8 cellular contexts compared by ENCODE assay signal in the genomic region with DNA sequence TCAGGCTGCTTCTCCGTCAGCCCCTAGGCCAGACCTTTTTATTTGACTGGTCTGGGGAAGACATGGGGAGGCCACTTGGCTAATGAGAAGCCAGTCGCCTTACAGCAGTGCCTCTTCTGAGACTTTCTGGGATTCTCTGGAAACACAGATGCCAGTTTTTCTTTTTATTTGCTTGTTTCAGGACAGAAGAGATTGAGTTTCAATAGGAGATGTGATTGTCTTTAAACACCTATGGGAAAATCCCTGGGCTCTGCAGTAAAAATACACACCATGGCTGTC. TPM values are rescaled to one million over a fixed set of nuclear protein-coding genes. Genes with fewer than 3 reads are reported as not detected.
DNase-seq lines count a peak whose midpoint lies in the region; ATAC-seq and TF ChIP-seq lines count a peak whose summit lies in the region.

No MANE protein-coding gene starts in this region.

- peak overlapping the region; percentile 60 to 99 (median 90) for H3K27ac ChIP-seq in heart right ventricle
- H3K27ac ChIP-seq in mammary epithelial cell (ENCODE audit: insufficient read depth, low read depth, low read length) = no peak overlapping the region
- peak overlapping the region; percentile 98 for H3K27ac ChIP-seq in naive thymus-derived CD4-positive, alpha-beta T cell (ENCODE audit: low read depth, low read length)
- H3K27ac ChIP-seq in urinary bladder (ENCODE audit: low read depth) = peak overlapping the region; percentile 94

- H2AFZ ChIP-seq in mammary epithelial cell (ENCODE audit: low read depth, low read length) = peak overlapping the region; percentile 12

- BruUV-seq in mammary epithelial cell (replicated peaks; lab: Mats Ljungman, UMichigan) = TSS peak; percentile 33

- H3K27me3 Mint-ChIP-seq in naive thymus-derived CD4-positive, alpha-beta T cell = peaks cover 0 to 3% (median 0%) of the 10 kb centered on the region in 5 donors

- 69 to 72% methylated on average over 2 of the region's 2 CpGs for WGBS in heart right ventricle, 2 donors
- WGBS in mammary epithelial cell (ENCODE audit: low coverage, missing lambda C conversion rate) = 49% methylated on average over 2 of the region's 2 CpGs
- WGBS in urinary bladder = 55% methylated on average over 2 of the region's 2 CpGs

- H3K9ac ChIP-seq in mammary epithelial cell (ENCODE audit: insufficient read depth, low read length) = no peak overlapping the region

- H3K4me3 ChIP-seq in heart right ventricle = peak overlapping the region in 7 of 10 donors; percentile 29 to 50 (median 39)
- no peak overlapping the region for H3K4me3 ChIP-seq in mammary epithelial cell (replicated peaks in 1 of 3; ENCODE audit: insufficient read depth in 1 of 3, low read depth in 2 of 3, low read length in 3 of 3)
- H3K4me3 ChIP-seq in naive thymus-derived CD4-positive, alpha-beta T cell (ENCODE audit: low read length) = peak overlapping the region; percentile 57
- no peak overlapping the region for H3K4me3 ChIP-seq in urinary bladder (ENCODE audit: low read depth, low read length)

- dilution Hi-C loops in mammary epithelial cell (cut with HindIII; ENCODE audit: low sequenced_read_pairs) = no loop called here

- POLR2A ChIA-PET in naive thymus-derived CD4-positive, alpha-beta T cell (lab: Charles Lee) = interaction anchor here (0.9 to 31.3 kb wide), 7 partner anchors 15 to 1226 kb away, joined by 4 to 1812 read pairs (median 8); a partner anchor contains a TSS

- H3K27ac Mint-ChIP-seq in naive thymus-derived CD4-positive, alpha-beta T cell = peak overlapping the region; percentile 97 to 100 (median 99)

- H3K9me3 ChIP-seq in heart right ventricle (no peaks in the 10 kb centered on the region), mammary epithelial cell (replicated peaks; ENCODE audit: insufficient read depth, low read length) (no peaks in the 10 kb centered on the region)
- H3K9me3 ChIP-seq in naive thymus-derived CD4-positive, alpha-beta T cell (ENCODE audit: control insufficient read depth in 2 of 3, low read length in 3 of 3) = no peaks in the 10 kb centered on the region

- peaks cover 22 to 66% (median 57%) of the 10 kb centered on the region in 9 donors for H3K4me1 ChIP-seq in heart right ventricle
- peaks cover 30% of the 10 kb centered on the region for H3K4me1 ChIP-seq in mammary epithelial cell (ENCODE audit: insufficient read depth, low read length)
- peaks cover 54 to 58% of the 10 kb centered on the region in 2 donors for H3K4me1 ChIP-seq in naive thymus-derived CD4-positive, alpha-beta T cell (ENCODE audit: control insufficient read depth in 2 of 2, insufficient read depth in 2 of 2, low read length in 2 of 2)
- no peaks in the 10 kb centered on the region for H3K4me1 ChIP-seq in urinary bladder (ENCODE audit: insufficient read depth)

- H3K4me3 Mint-ChIP-seq in naive thymus-derived CD4-positive, alpha-beta T cell = peak overlapping the region; percentile 75 to 89 (median 86)

- H3K79me2 ChIP-seq in mammary epithelial cell (ENCODE audit: insufficient read depth, low read length) = no peaks in the 10 kb centered on the region

- peaks cover 0 to 2% (median 0%) of the 10 kb centered on the region in 11 donors for H3K9me3 Mint-ChIP-seq in naive thymus-derived CD4-positive, alpha-beta T cell

- DNase-seq in heart right ventricle = no peak
- no peak for DNase-seq in cardiac septum (ENCODE audit: low spot score)
- no peak for DNase-seq in mammary epithelial cell
- DNase-seq in naive thymus-derived CD4-positive, alpha-beta T cell = no peak
- no peak for DNase-seq in activated CD4-positive, alpha-beta T cell treated with anti-CD3 and anti-CD28 coated beads, Interleukin-2, amount 50 U/mL, for 48 hours
- DNase-seq in SW480 (ENCODE audit: low spot score) = no peak
- no peak for DNase-seq in stimulated activated CD4-positive, alpha-beta T cell treated with anti-CD3 and anti-CD28 coated beads, Interleukin-12 subunit alpha, Interleukin-12 subunit beta, amount 100 ng/mL, for 4 hours

- H3K27me3 ChIP-seq in heart right ventricle (no peaks in the 10 kb centered on the region), mammary epithelial cell (ENCODE audit: insufficient read depth, low read length) (no peaks in the 10 kb centered on the region)
- H3K27me3 ChIP-seq in naive thymus-derived CD4-positive, alpha-beta T cell (ENCODE audit: control insufficient read depth in 2 of 2, insufficient read depth in 2 of 2, low read length in 2 of 2) = no peaks in the 10 kb centered on the region

- in situ Hi-C loops in mammary epithelial cell (cut with MboI; ENCODE audit: low sequenced_read_pairs in 2 of 2) = no loop called here

- H3K4me1 Mint-ChIP-seq in naive thymus-derived CD4-positive, alpha-beta T cell = peaks cover 44 to 86% (median 80%) of the 10 kb centered on the region in 7 donors

- CTCF ChIA-PET in mammary epithelial cell (lab: Charles Lee; ENCODE audit: low non-redundant PET) = no interaction called here
- CTCF ChIA-PET in naive thymus-derived CD4-positive, alpha-beta T cell (lab: Charles Lee) = interaction anchor here (0.6 to 8.9 kb wide), 11 partner anchors 13 to 188 kb away, joined by 3 to 122 read pairs (median 11); a partner anchor contains a TSS

- intact Hi-C loops in heart right ventricle (cut with DNase I) (no loop called here), cardiac septum (cut with DNase I) (loop anchor here (1.0 to 2.0 kb wide), 2 partner anchors 12 to 17 kb away; no protein-coding TSS in a partner anchor), mammary epithelial cell (cut with micrococcal nuclease) (no loop called here)
- intact Hi-C loops in naive thymus-derived CD4-positive, alpha-beta T cell (cut with micrococcal nuclease) = loop anchor here (1.0 to 10.0 kb wide), 11 partner anchors 15 to 1995 kb away; a partner anchor contains a TSS

- H3K36me3 Mint-ChIP-seq in naive thymus-derived CD4-positive, alpha-beta T cell = peaks cover 0 to 5% (median 0%) of the 10 kb centered on the region in 5 donors

- no peaks in the 10 kb centered on the region for H4K20me1 ChIP-seq in mammary epithelial cell (ENCODE audit: insufficient read depth, low read length)

- peak in 1 of 8 donors; percentile 2 for ATAC-seq in heart right ventricle
- ATAC-seq in naive thymus-derived CD4-positive, alpha-beta T cell = no peak

- H3K36me3 ChIP-seq in heart right ventricle = no peaks in the 10 kb centered on the region
- no peaks in the 10 kb centered on the region for H3K36me3 ChIP-seq in mammary epithelial cell (ENCODE audit: insufficient read depth, low read length)
- no peaks in the 10 kb centered on the region for H3K36me3 ChIP-seq in naive thymus-derived CD4-positive, alpha-beta T cell (ENCODE audit: control insufficient read depth in 2 of 3, insufficient read depth in 3 of 3, low read length in 3 of 3)
- H3K36me3 ChIP-seq in urinary bladder (ENCODE audit: insufficient read depth) = no peaks in the 10 kb centered on the region

- no peak overlapping the region for H3K4me2 ChIP-seq in mammary epithelial cell (ENCODE audit: insufficient read depth, low read depth, low read length)

- TF ChIP-seq CTCF in heart right ventricle (IDR thresholded peaks at IDR 0.05) (no peak), mammary epithelial cell (conservative IDR thresholded peaks at IDR 0.05 in 1 of 2, IDR thresholded peaks at IDR 0.05 in 1 of 2; ENCODE audit: extremely low read depth in 1 of 2, insufficient read depth in 1 of 2, low read depth in 1 of 2, low read length in 2 of 2) (no peak)

RNA-seq across cellular contexts. Expression of a gene that starts 15.4 kb away (rescaled TPM):
- 100 to 1,000 TPM in 3 of 10 donors, 10 to 100 TPM in 7; 26.4 to 349 (median 58.9) TPM for total RNA-seq in heart right ventricle
- 10 to 100 TPM; 28.3 to 49.6 TPM for polyA plus RNA-seq in heart right ventricle
- 54.2 TPM for total RNA-seq in cardiac septum
- 100 to 1,000 TPM in 1 of 2 donors, 10 to 100 TPM in 1; 74.8 to 107 TPM for total RNA-seq in mammary epithelial cell
- 47.2 TPM for polyA plus RNA-seq in mammary epithelial cell
- 57.2 TPM for polyA minus RNA-seq in mammary epithelial cell
- total RNA-seq in naive thymus-derived CD4-positive, alpha-beta T cell = 100 to 1,000 TPM; 141 to 654 (median 241) TPM
- 100 to 1,000 TPM; 118 to 211 TPM for polyA plus RNA-seq in naive thymus-derived CD4-positive, alpha-beta T cell
- 58.6 TPM for total RNA-seq in urinary bladder
- polyA plus RNA-seq in urinary bladder = 464 TPM

Comparison
In these comparisons a context has a peak if more than half of its experiments do, and no peak if none do; other contexts are left out.
1. intact Hi-C loops: an anchor here in cardiac septum (1.0 to 2.0 kb wide) and naive thymus-derived CD4-positive, alpha-beta T cell (1.0 to 10.0 kb wide); none called in heart right ventricle and mammary epithelial cell.
2. H3K4me3 ChIP-seq: peak in heart right ventricle (7 of 10) and naive thymus-derived CD4-positive, alpha-beta T cell (single experiment); none in mammary epithelial cell (0 of 3) and urinary bladder (single experiment).